ENCODE assay signal across 9 cellular contexts in genomic region chr14:94689218-94689984, GRCh38.
A peak's percentile ranks its signal among the peaks of the same experiment; 100 is the strongest.
DNase-seq lines count a peak whose midpoint lies in the region; ATAC-seq, FAIRE-seq and TF ChIP-seq lines count a peak whose summit lies in the region.
"Had no signal": no experiment of that assay in that cellular context is flagged by ENCODE, and none has a peak within 500 bp of the region (broad histone marks: within the 10 kb centered on the region; RNA-seq: fewer than 3 reads in every experiment).

No MANE protein-coding gene starts in this region.

- 27 to 29% methylated on average over 15 to 17 of the region's 35 CpGs for WGBS in esophagus squamous epithelium, 2 donors

- peaks cover 0 to 19% (median 0%) of the 10 kb centered on the region in 4 donors for H3K27me3 ChIP-seq in esophagus squamous epithelium
- H3K27me3 ChIP-seq in subcutaneous abdominal adipose tissue (ENCODE audit: control insufficient read depth in 5 of 5, insufficient read depth in 4 of 5, low read length in 5 of 5): peaks cover 0 to 6% (median 0%) of the 10 kb centered on the region in 5 donors

- H3K4me3 Mint-ChIP-seq in naive thymus-derived CD8-positive, alpha-beta T cell: no peak overlapping the region

- FAIRE-seq in H54 (lab: Jason Lieb, UNC): no peak
- FAIRE-seq: TTC549 had no signal

- peaks cover 0 to 7% (median 6%) of the 10 kb centered on the region in 3 donors for H3K4me1 ChIP-seq in esophagus squamous epithelium
- peaks cover 0 to 10% (median 8%) of the 10 kb centered on the region in 5 donors for H3K4me1 ChIP-seq in subcutaneous abdominal adipose tissue (ENCODE audit: control insufficient read depth in 5 of 5, insufficient read depth in 5 of 5, low read length in 5 of 5)

- DNase-seq in D341Med (ENCODE audit: low spot score): peak; percentile 95
- peak; percentile 74 for DNase-seq in H54 (ENCODE audit: insufficient read length, low spot score)
- peak; percentile 16 for DNase-seq in NCI-H226
- DNase-seq in activated T-cell treated with anti-CD3 and anti-CD28 coated beads for 24 hours (ENCODE audit: low read depth): peak; percentile 44
- DNase-seq in esophagus squamous epithelium (lab: John Stamatoyannopoulos, UW): no peak
- DNase-seq in naive thymus-derived CD8-positive, alpha-beta T cell: peak in 8 of 10 donors; percentile 4 to 46 (median 26)

- POLR2A ChIA-PET in naive thymus-derived CD8-positive, alpha-beta T cell (lab: Charles Lee): no interaction called here

- TF ChIP-seq CTCF in esophagus squamous epithelium (IDR thresholded peaks at IDR 0.05): peak; percentile 60 to 94 (median 86)

- no peaks in the 10 kb centered on the region for H3K36me3 Mint-ChIP-seq in naive thymus-derived CD8-positive, alpha-beta T cell

- peak; percentile 49 to 63 for ATAC-seq in naive thymus-derived CD8-positive, alpha-beta T cell
- ATAC-seq in GM19397 (IDR thresholded peaks at IDR 0.05; ENCODE audit: unreplicated experiment): no peak

- peak overlapping the region in 1 of 4 donors; percentile 38 for H3K4me3 ChIP-seq in esophagus squamous epithelium
- peak overlapping the region in 3 of 5 donors; percentile 6 to 44 (median 39) for H3K4me3 ChIP-seq in subcutaneous abdominal adipose tissue (ENCODE audit: low read depth in 1 of 5, low read length in 5 of 5)

- H3K9ac ChIP-seq in subcutaneous abdominal adipose tissue (ENCODE audit: low read length in 5 of 5): peak overlapping the region in 2 of 5 donors; percentile 48 to 56

- H3K36me3 ChIP-seq in esophagus squamous epithelium (no peaks in the 10 kb centered on the region), subcutaneous abdominal adipose tissue (ENCODE audit: control insufficient read depth in 5 of 5, insufficient read depth in 5 of 5, low read length in 5 of 5) (no peaks in the 10 kb centered on the region)

- TF ChIP-seq POLR2A in H54 (IDR thresholded peaks at IDR 0.05; ENCODE audit: low read depth, low read length) (no peak), esophagus squamous epithelium (IDR thresholded peaks at IDR 0.05) (no peak)

- H3K9me3 ChIP-seq in esophagus squamous epithelium (no peaks in the 10 kb centered on the region), subcutaneous abdominal adipose tissue (ENCODE audit: control insufficient read depth in 5 of 5, low read length in 5 of 5) (no peaks in the 10 kb centered on the region)

- intact Hi-C loops in esophagus squamous epithelium (cut with DNase I): no loop called here

- no peak overlapping the region for H3K27ac Mint-ChIP-seq in naive thymus-derived CD8-positive, alpha-beta T cell

- no peaks in the 10 kb centered on the region for H3K9me3 Mint-ChIP-seq in naive thymus-derived CD8-positive, alpha-beta T cell

- no peak overlapping the region for H3K27ac ChIP-seq in esophagus squamous epithelium
- no peak overlapping the region for H3K27ac ChIP-seq in subcutaneous abdominal adipose tissue (ENCODE audit: low read depth, low read length)

- H3K27me3 Mint-ChIP-seq in naive thymus-derived CD8-positive, alpha-beta T cell: peaks cover 6 to 32% (median 14%) of the 10 kb centered on the region in 5 donors

- H3K4me1 Mint-ChIP-seq in naive thymus-derived CD8-positive, alpha-beta T cell: peaks cover 0 to 2% (median 0%) of the 10 kb centered on the region in 4 donors
